ENCODE assay signal across 9 cellular contexts in genomic region chr17:49748791-49749190, GRCh38. TPM values are rescaled to one million over a fixed set of nuclear protein-coding genes. Genes with fewer than 3 reads are reported as not detected.
DNase-seq lines count a peak whose midpoint lies in the region; ATAC-seq lines count a peak whose summit lies in the region.
"Had no signal": no experiment of that assay in that cellular context is flagged by ENCODE, and none has a peak within 500 bp of the region (broad histone marks: within the 10 kb centered on the region; RNA-seq: fewer than 3 reads in every experiment).

No MANE protein-coding gene starts in this region.

- ATAC-seq in GM19467 (IDR thresholded peaks at IDR 0.05; ENCODE audit: unreplicated experiment), result peak; percentile 77
- peak; percentile 76 for ATAC-seq in HG03520 (IDR thresholded peaks at IDR 0.05; ENCODE audit: unreplicated experiment)
- no peak for ATAC-seq in Right ventricle myocardium superior (ENCODE audit: poor library complexity)
- ATAC-seq: Panc1 had no signal

- DNase-seq in activated T-cell treated with anti-CD3 and anti-CD28 coated beads for 24 hours (ENCODE audit: low read depth) (peak; percentile 52), Right ventricle myocardium superior (no peak), amniotic stem cell (lab: John Stamatoyannopoulos, UW) (no peak), COR-L47 (lab: John Stamatoyannopoulos, UW) (no peak), superior temporal gyrus (ENCODE audit: extremely low spot score) (no peak)
- DNase-seq in stimulated activated CD4-positive, alpha-beta T cell treated with anti-CD3 and anti-CD28 coated beads, Interleukin-15, amount 100 ng/mL, for 1 hour (ENCODE audit: low read depth in 1 of 2, low spot score in 1 of 2), result peak; percentile 12 to 27

- intact Hi-C loops in Right ventricle myocardium superior (cut with DNase I), result no loop called here

RNA-seq across cellular contexts. Expression of gene FAM117A, which starts 15.1 kb away (rescaled TPM):
- 9.5 TPM for total RNA-seq in Right ventricle myocardium superior

RNA-seq across cellular contexts. Expression of gene KAT7, which starts 39.7 kb away (rescaled TPM):
- total RNA-seq in Right ventricle myocardium superior, result 42.5 TPM

RNA-seq across cellular contexts. Expression of gene SLC35B1, which starts 41.0 kb away (rescaled TPM):
- 53.3 TPM for total RNA-seq in Right ventricle myocardium superior

Comparison
In these comparisons a context has a peak if more than half of its experiments do, and no peak if none do; other contexts are left out.
1. DNase-seq: peak in activated T-cell treated with anti-CD3 and anti-CD28 coated beads for 24 hours (single experiment) and stimulated activated CD4-positive, alpha-beta T cell treated with anti-CD3 and anti-CD28 coated beads, Interleukin-15, amount 100 ng/mL, for 1 hour (2 of 2); none in Right ventricle myocardium superior (single experiment), amniotic stem cell (single experiment), COR-L47 (single experiment) and superior temporal gyrus (single experiment).